In the genomic region with DNA sequence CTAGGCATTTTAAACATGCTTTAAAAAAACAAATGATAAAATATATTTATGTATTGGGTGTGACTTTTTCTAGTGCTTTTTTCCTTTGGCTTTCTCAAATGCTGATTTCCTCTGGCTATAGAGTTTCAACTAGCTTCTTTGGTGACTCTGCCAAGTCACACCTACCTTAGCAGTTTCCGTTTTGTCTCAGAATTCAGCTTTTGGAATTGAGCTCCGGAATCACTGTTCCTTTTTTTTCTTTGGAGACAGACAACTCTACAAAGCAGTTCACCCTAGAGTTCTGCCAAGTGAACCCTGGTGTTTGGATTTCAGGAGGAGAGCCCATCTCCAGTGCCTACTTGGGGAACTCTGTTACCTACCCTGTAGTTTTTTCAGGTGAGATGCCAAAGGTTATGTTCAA, we compare ENCODE assay signal across 9 cellular contexts.
DNase-seq lines count a peak whose midpoint lies in the region; ATAC-seq lines count a peak whose summit lies in the region.
"Had no signal": no experiment of that assay in that cellular context is flagged by ENCODE, and none has a peak within 500 bp of the region (broad histone marks: within the 10 kb centered on the region; RNA-seq: fewer than 3 reads in every experiment).

No MANE protein-coding gene starts in this region.

- no peaks in the 10 kb centered on the region for H3K9me3 ChIP-seq in HUES6 (ENCODE audit: control insufficient read depth, insufficient read depth, low read depth, low read length)

- 0 out of 2 replicates have a peak overlapping the region, but pooled peaks have one; percentile 6 for H3K27ac ChIP-seq in HUES6 (ENCODE audit: low read depth, low read length)

- peak; percentile 37 for ATAC-seq in GM18502 (IDR thresholded peaks at IDR 0.05; ENCODE audit: poor library complexity, unreplicated experiment)
- ATAC-seq in GM21526 (IDR thresholded peaks at IDR 0.05; ENCODE audit: low FRiP score, unreplicated experiment), result peak; percentile 35
- peak; percentile 79 for ATAC-seq in left lobe of liver

- H3K9ac ChIP-seq in HUES6 (ENCODE audit: low read length), result no peak overlapping the region

- no peak overlapping the region for H3K4me3 ChIP-seq in HUES6 (ENCODE audit: low read depth, low read length)

- in situ Hi-C loops in G401 (cut with HindIII; ENCODE audit: low sequenced_read_pairs), result no loop called here

- DNase-seq in left lobe of liver (ENCODE audit: low spot score) (no peak), UCSD-AML1 (lab: John Stamatoyannopoulos, UW; ENCODE audit: unreplicated experiment) (no peak), G401 (ENCODE audit: low spot score) (no peak), NAMALWA (ENCODE audit: low spot score) (no peak), NCI-H1436 (lab: John Stamatoyannopoulos, UW) (no peak)
- DNase-seq: IMR-90 had no signal

- H3K27me3 ChIP-seq in HUES6 (ENCODE audit: control insufficient read depth, insufficient read depth, low read length), result no peaks in the 10 kb centered on the region

- H3K4me1 ChIP-seq in HUES6 (ENCODE audit: control insufficient read depth, insufficient read depth, low read length), result peaks cover 17% of the 10 kb centered on the region

- H3K36me3 ChIP-seq in HUES6 (ENCODE audit: control insufficient read depth, insufficient read depth, low read length), result no peaks in the 10 kb centered on the region
